8 cellular contexts compared by ENCODE assay signal in the genomic region with DNA sequence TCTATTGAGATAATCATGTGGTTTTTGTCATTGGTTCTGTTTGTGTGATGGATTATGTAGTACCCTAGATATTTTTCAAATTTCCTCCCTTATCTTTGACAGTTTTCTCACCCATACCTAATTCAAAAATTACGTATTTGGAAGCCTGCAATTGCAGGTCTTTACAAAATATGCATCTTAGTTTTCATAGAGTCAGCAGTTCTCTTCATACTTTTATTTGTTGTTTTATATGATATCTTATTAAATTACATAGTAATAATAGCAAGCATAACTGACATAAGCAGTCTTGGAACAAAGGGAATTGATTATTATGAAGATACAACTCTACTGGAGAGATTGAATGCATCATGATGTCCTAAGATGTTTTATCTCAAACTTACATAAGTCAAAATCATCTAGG.
"Had no signal": no experiment of that assay in that cellular context is flagged by ENCODE, and none has a peak within 500 bp of the region (broad histone marks: within the 10 kb centered on the region; RNA-seq: fewer than 3 reads in every experiment).

No MANE protein-coding gene starts in this region.

- H3K4me3 ChIP-seq: GM12878 had no signal

- FAIRE-seq: G401.6, GM12878, GM12891, GM12892, GM18507, GM19239 had no signal

- ATAC-seq: GM12878 had no signal

- DNase-seq: GDM1, GF-D8 had no signal
